In the genomic region with DNA sequence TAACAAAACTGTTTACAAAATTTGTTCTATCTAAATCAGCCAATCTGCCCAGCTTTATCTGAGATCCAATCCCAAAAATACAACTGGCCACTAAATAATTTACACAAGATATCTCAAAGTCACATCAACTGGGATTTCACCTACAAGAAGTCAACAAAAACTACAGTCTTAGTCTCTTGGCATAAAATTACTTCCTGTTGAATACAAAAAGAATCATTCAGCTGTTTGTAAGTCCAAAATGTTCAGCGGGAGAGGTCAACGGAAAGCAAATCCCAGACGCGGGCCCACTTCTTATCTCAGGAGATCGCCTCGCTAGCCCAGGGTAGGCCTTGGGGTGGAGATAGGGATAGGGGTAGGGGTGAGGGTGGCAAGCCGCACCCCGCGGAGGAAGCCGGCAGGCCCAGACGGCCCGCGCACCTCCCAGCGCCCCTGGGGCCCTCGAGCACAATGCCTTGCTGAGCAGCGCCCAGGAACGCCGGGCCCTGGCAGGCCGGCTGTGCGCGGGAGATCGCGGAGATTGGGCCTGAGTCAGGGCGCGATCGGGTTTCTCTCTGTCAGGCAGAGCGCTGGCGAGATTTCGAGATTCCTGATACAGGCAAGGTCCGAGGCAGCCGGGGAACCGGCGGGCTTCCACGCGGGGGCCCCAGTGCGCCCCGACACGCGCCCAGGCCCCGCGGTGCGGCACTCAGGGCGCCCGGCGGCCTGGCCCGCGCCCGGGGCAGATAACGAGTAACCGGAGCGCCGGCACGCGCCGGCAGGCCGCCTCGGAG, we compare ENCODE assay signal across 8 cellular contexts. TPM values are rescaled to one million over a fixed set of nuclear protein-coding genes. Genes with fewer than 3 reads are reported as not detected.
A peak's percentile ranks its signal among the peaks of the same experiment; 100 is the strongest.
DNase-seq lines count a peak whose midpoint lies in the region; ATAC-seq and TF ChIP-seq lines count a peak whose summit lies in the region.

No MANE protein-coding gene starts in this region.

- H3K27ac ChIP-seq in gastroesophageal sphincter (peak overlapping the region; percentile 57 to 97 (median 96)), temporal lobe (ENCODE audit: low read depth, low read length) (peak overlapping the region; percentile 91)

- peak; percentile 80 for ATAC-seq in GM21528 (IDR thresholded peaks at IDR 0.05; ENCODE audit: low FRiP score, unreplicated experiment)
- peak; percentile 81 for ATAC-seq in gastroesophageal sphincter

- peak in 1 of 4 experiments; percentile 6 for TF ChIP-seq CTCF in gastroesophageal sphincter (IDR thresholded peaks at IDR 0.05)

- peaks cover 54% of the 10 kb centered on the region for H3K4me1 Mint-ChIP-seq in activated naive CD4-positive, alpha-beta T cell treated with anti-CD3 and anti-CD28 coated beads, Interleukin-2, amount 10 ng/mL, durations not matched to agents 7 days and 5 days

- WGBS in gastroesophageal sphincter (ENCODE audit: low coverage in 1 of 2), 2 donors: 0% methylated on average over 2 to 6 of the region's 57 CpGs

- peak overlapping the region; percentile 85 for H3K4me3 Mint-ChIP-seq in activated naive CD4-positive, alpha-beta T cell treated with anti-CD3 and anti-CD28 coated beads, Interleukin-2, amount 10 ng/mL, durations not matched to agents 7 days and 5 days

- CTCF ChIA-PET in activated naive CD4-positive, alpha-beta T cell treated with anti-CD3 and anti-CD28 coated beads, Interleukin-2, amount 10 ng/mL, durations not matched to agents 7 days and 5 days (lab: Charles Lee): interaction anchor here (1.0 to 1.7 kb wide), 7 partner anchors 89 to 231 kb away, joined by 3 to 9 read pairs (median 3); no protein-coding TSS in a partner anchor

- peak overlapping the region; percentile 62 to 90 for H3K4me3 ChIP-seq in gastroesophageal sphincter

- no peaks in the 10 kb centered on the region for H3K27me3 ChIP-seq in gastroesophageal sphincter

- peaks cover 6 to 38% (median 8%) of the 10 kb centered on the region in 3 donors for H3K4me1 ChIP-seq in gastroesophageal sphincter

- DNase-seq in DMS53 treated with DMSO at 0.1 percent for 48 hours (lab: John Stamatoyannopoulos, UW; ENCODE audit: unreplicated experiment) (peak; percentile 38), HuH-7 (ENCODE audit: low spot score) (peak; percentile 56), SK-MEL-5 (ENCODE audit: low read depth, low spot score) (peak; percentile 44), nucleus accumbens (lab: John Stamatoyannopoulos, UW) (peak in 54 of 56 donors; percentile 6 to 85 (median 66))
- peak; percentile 82 for DNase-seq in activated naive CD4-positive, alpha-beta T cell treated with anti-CD3 and anti-CD28 coated beads, Interleukin-2, amount 10 ng/mL, durations not matched to agents 7 days and 5 days

- TF ChIP-seq EP300 in gastroesophageal sphincter (IDR thresholded peaks at IDR 0.05): no peak

- peaks cover 4% of the 10 kb centered on the region for H3K27me3 Mint-ChIP-seq in activated naive CD4-positive, alpha-beta T cell treated with anti-CD3 and anti-CD28 coated beads, Interleukin-2, amount 10 ng/mL, durations not matched to agents 7 days and 5 days

- peaks cover 0 to 37% of the 10 kb centered on the region in 2 donors for H3K36me3 ChIP-seq in gastroesophageal sphincter

- H3K9me3 ChIP-seq in gastroesophageal sphincter: no peaks in the 10 kb centered on the region

- in situ Hi-C loops in SK-MEL-5 (cut with HindIII; ENCODE audit: low pct_unique_long_range_greater_than_20kb, low sequenced_read_pairs): no loop called here

- H3K9me3 Mint-ChIP-seq in activated naive CD4-positive, alpha-beta T cell treated with anti-CD3 and anti-CD28 coated beads, Interleukin-2, amount 10 ng/mL, durations not matched to agents 7 days and 5 days: no peaks in the 10 kb centered on the region

- no peak for TF ChIP-seq POLR2A in gastroesophageal sphincter (IDR thresholded peaks at IDR 0.05)

- peak overlapping the region; percentile 95 for H3K27ac Mint-ChIP-seq in activated naive CD4-positive, alpha-beta T cell treated with anti-CD3 and anti-CD28 coated beads, Interleukin-2, amount 10 ng/mL, durations not matched to agents 7 days and 5 days

- H3K36me3 Mint-ChIP-seq in activated naive CD4-positive, alpha-beta T cell treated with anti-CD3 and anti-CD28 coated beads, Interleukin-2, amount 10 ng/mL, durations not matched to agents 7 days and 5 days: peaks cover 37% of the 10 kb centered on the region

RNA-seq across cellular contexts. Expression of a gene that starts 0.7 kb away (rescaled TPM):
- 188 and 229 TPM in 2 replicates for total RNA-seq in SK-MEL-5 (2014; rRNA removed; shearing (Covaris generic))
- polyA plus RNA-seq in SK-MEL-5 (2015; cell fraction: cytosol; rRNA removed): 216 and 259 TPM in 2 replicates
- 87.6 and 98.2 TPM in 2 replicates for polyA plus RNA-seq in SK-MEL-5 (2015; cell fraction: nucleus; rRNA removed)
- 100 to 1,000 TPM; 120 to 239 (median 209) TPM for total RNA-seq in gastroesophageal sphincter
- 107 TPM for total RNA-seq in temporal lobe

RNA-seq across cellular contexts. Expression of a gene that starts 6.4 kb away (rescaled TPM):
- 7.5 and 9.0 TPM in 2 replicates for total RNA-seq in SK-MEL-5 (2014; rRNA removed; shearing (Covaris generic))
- 6.9 and 10.8 TPM in 2 replicates for polyA plus RNA-seq in SK-MEL-5 (2015; cell fraction: cytosol; rRNA removed)
- polyA plus RNA-seq in SK-MEL-5 (2015; cell fraction: nucleus; rRNA removed): 5.5 and 6.6 TPM in 2 replicates
- total RNA-seq in gastroesophageal sphincter (10 to 100 TPM in 3 of 4 donors, 1 to 10 TPM in 1; 5.5 to 36.7 (median 13.2) TPM), temporal lobe (20.2 TPM)

Comparison
In these comparisons a context has a peak if more than half of its experiments do, and no peak if none do; other contexts are left out.
1. Peak in every context shown above with its lines: DNase-seq, ATAC-seq, H3K4me3 ChIP-seq and H3K27ac ChIP-seq.